ENCODE assay signal across 10 cellular contexts in genomic region chr6:27144740-27145079, GRCh38.
DNase-seq lines count a peak whose midpoint lies in the region; ATAC-seq, FAIRE-seq and TF ChIP-seq lines count a peak whose summit lies in the region.
"Had no signal": no experiment of that assay in that cellular context is flagged by ENCODE, and none has a peak within 500 bp of the region (broad histone marks: within the 10 kb centered on the region; RNA-seq: fewer than 3 reads in every experiment).

No MANE protein-coding gene starts in this region.

- peaks cover 41% of the 10 kb centered on the region for H3K4me1 ChIP-seq in CD4-positive, alpha-beta memory T cell (ENCODE audit: insufficient read depth, low read length)
- H3K4me1 ChIP-seq in HUES64 (ENCODE audit: insufficient read depth, low read length), result peaks cover 29% of the 10 kb centered on the region
- peaks cover 9% of the 10 kb centered on the region for H3K4me1 ChIP-seq in astrocyte (ENCODE audit: insufficient read depth, low read length)
- peaks cover 8 to 17% of the 10 kb centered on the region in 2 donors for H3K4me1 ChIP-seq in mucosa of rectum (ENCODE audit: control insufficient read depth in 2 of 2, insufficient read depth in 2 of 2, low read length in 2 of 2)

- H3K27me3 ChIP-seq in CD4-positive, alpha-beta memory T cell (ENCODE audit: insufficient read depth, low read length), result no peaks in the 10 kb centered on the region
- H3K27me3 ChIP-seq in HUES64 (ENCODE audit: insufficient read depth, low read length) (no peaks in the 10 kb centered on the region), astrocyte (ENCODE audit: insufficient read depth, low read length) (no peaks in the 10 kb centered on the region), mucosa of rectum (ENCODE audit: control insufficient read depth in 2 of 2, insufficient read depth in 2 of 2, low read length in 2 of 2) (no peaks in the 10 kb centered on the region)
- H3K27me3 ChIP-seq: neutrophil had no signal

- ATAC-seq in GM18505 (IDR thresholded peaks at IDR 0.05; ENCODE audit: unreplicated experiment), result no peak

- H3K4me1 Mint-ChIP-seq in CD4-positive, alpha-beta memory T cell, result peaks cover 22 to 34% (median 28%) of the 10 kb centered on the region in 4 donors
- H3K4me1 Mint-ChIP-seq in astrocyte (ENCODE audit: low read depth, unreplicated experiment), result peaks cover 20% of the 10 kb centered on the region

- H3K27me3 Mint-ChIP-seq in CD4-positive, alpha-beta memory T cell, result no peaks in the 10 kb centered on the region
- no peaks in the 10 kb centered on the region for H3K27me3 Mint-ChIP-seq in astrocyte (ENCODE audit: low read depth, unreplicated experiment)

- CTCF ChIA-PET in CD4-positive, alpha-beta memory T cell (lab: Charles Lee; ENCODE audit: partially characterized antibody), result interaction anchor here (0.8 to 6.3 kb wide), 9 partner anchors 12 to 1119 kb away, joined by 3 to 64 read pairs (median 3); a partner anchor contains a TSS

- peak overlapping the region; percentile 31 for H3K27ac ChIP-seq in CD4-positive, alpha-beta memory T cell (ENCODE audit: low read depth, low read length)
- no peak overlapping the region; the same call in 1 of the 2 replicates for H3K27ac ChIP-seq in HUES64 (ENCODE audit: low read depth, low read length)
- no peak overlapping the region for H3K27ac ChIP-seq in astrocyte (ENCODE audit: low read depth, low read length)
- no peak overlapping the region for H3K27ac ChIP-seq in mucosa of rectum (ENCODE audit: low read depth in 2 of 2, low read length in 2 of 2)

- H3K4me2 ChIP-seq in astrocyte (ENCODE audit: low read length), result peak overlapping the region; percentile 91

- no peaks in the 10 kb centered on the region for H3K36me3 ChIP-seq in CD4-positive, alpha-beta memory T cell (ENCODE audit: insufficient read depth, low read length)
- H3K36me3 ChIP-seq in HUES64 (ENCODE audit: insufficient read depth, low read length) (peaks cover 5% of the 10 kb centered on the region; the same call in 1 of the 2 replicates), astrocyte (ENCODE audit: insufficient read depth, low read length) (no peaks in the 10 kb centered on the region), mucosa of rectum (ENCODE audit: control insufficient read depth in 2 of 2, insufficient read depth in 2 of 2, low read length in 2 of 2) (no peaks in the 10 kb centered on the region)

- H3K9ac ChIP-seq in HUES64 (ENCODE audit: low read depth, low read length) (peak overlapping the region; percentile 100), astrocyte (ENCODE audit: low read length) (no peak overlapping the region), mucosa of rectum (ENCODE audit: low read depth in 1 of 2, low read length in 2 of 2) (peak overlapping the region in 1 of 2 donors; percentile 98)

- no peaks in the 10 kb centered on the region for H3K9me3 Mint-ChIP-seq in CD4-positive, alpha-beta memory T cell
- H3K9me3 Mint-ChIP-seq in astrocyte (ENCODE audit: unreplicated experiment), result no peaks in the 10 kb centered on the region

- DNase-seq in CD4-positive, alpha-beta memory T cell, result no peak
- DNase-seq in astrocyte (ENCODE audit: low read depth), result no peak
- no peak for DNase-seq in GM13977 (ENCODE audit: low spot score)
- DNase-seq in SW 1271 (lab: John Stamatoyannopoulos, UW), result no peak
- no peak for DNase-seq in activated CD4-positive, alpha-beta T cell treated with anti-CD3 and anti-CD28 coated beads for 1 hour
- DNase-seq: stimulated activated naive CD4-positive, alpha-beta T cell treated with Interleukin-2 at 50 U/mL for 16 hours had no signal

- H4K20me1 ChIP-seq in astrocyte (ENCODE audit: insufficient read depth, low read length), result no peaks in the 10 kb centered on the region

- H3K4me3 Mint-ChIP-seq in CD4-positive, alpha-beta memory T cell, result peak overlapping the region in 2 of 8 donors; percentile 31 to 45
- H3K4me3 Mint-ChIP-seq in astrocyte (ENCODE audit: unreplicated experiment), result no peak overlapping the region

- intact Hi-C loops in CD4-positive, alpha-beta memory T cell (cut with micrococcal nuclease), result loop anchor here (5.0 kb wide), 2 partner anchors 872 to 1738 kb away; a partner anchor contains a TSS

- WGBS in HUES64, result 32% methylated on average over 5 of the region's 6 CpGs

- no peak for TF ChIP-seq POLR2A in GM18505 (IDR thresholded peaks at IDR 0.05; ENCODE audit: borderline replicate concordance, extremely low read depth, insufficient read depth, insufficient read length)

- no peak overlapping the region for H2AFZ ChIP-seq in astrocyte (ENCODE audit: low read depth, low read length)

- peaks cover 0 to 10% of the 10 kb centered on the region in 2 donors for H3K36me3 Mint-ChIP-seq in CD4-positive, alpha-beta memory T cell
- no peaks in the 10 kb centered on the region for H3K36me3 Mint-ChIP-seq in astrocyte (ENCODE audit: low read depth, unreplicated experiment)

- POLR2A ChIA-PET in CD4-positive, alpha-beta memory T cell (lab: Charles Lee; ENCODE audit: partially characterized antibody), result interaction anchor here (1.1 to 16.1 kb wide), 36 partner anchors 7 to 1752 kb away, joined by 3 to 863 read pairs (median 24); a partner anchor contains a TSS

- in situ Hi-C loops in GM13977 (cut with MboI; ENCODE audit: low pct_unique_long_range_greater_than_20kb, low sequenced_read_pairs, unreplicated experiment), result loop anchor here (5.0 kb wide), 1 partner anchor 663 kb away; a partner anchor contains a TSS

- no peak for FAIRE-seq in astrocyte (lab: Jason Lieb, UNC)

- TF ChIP-seq CTCF in astrocyte (IDR thresholded peaks at IDR 0.05; ENCODE audit: insufficient read depth, low read depth, low read length), result no peak
- no peak for TF ChIP-seq CTCF in GM13977 (IDR thresholded peaks at IDR 0.05; ENCODE audit: extremely low read depth, insufficient read depth, missing control alignments)

- H3K79me2 ChIP-seq in astrocyte (ENCODE audit: insufficient read depth, low read length), result peaks cover 23% of the 10 kb centered on the region

- H3K4me3 ChIP-seq in CD4-positive, alpha-beta memory T cell (ENCODE audit: low read length in 2 of 2), result peak overlapping the region in 1 of 2 donors; percentile 76
- H3K4me3 ChIP-seq in HUES64 (ENCODE audit: low read length) (peak overlapping the region; percentile 88), astrocyte (ENCODE audit: insufficient read depth, low read depth, low read length) (peak overlapping the region; percentile 87), mucosa of rectum (ENCODE audit: low read length in 2 of 2) (peak overlapping the region; percentile 93 to 99)

- no peaks in the 10 kb centered on the region for H3K9me3 ChIP-seq in CD4-positive, alpha-beta memory T cell (ENCODE audit: control insufficient read depth in 1 of 2, low read length in 2 of 2)
- H3K9me3 ChIP-seq in HUES64 (ENCODE audit: insufficient read depth, low read depth, low read length) (no peaks in the 10 kb centered on the region), astrocyte (ENCODE audit: insufficient read depth, low read depth, low read length) (no peaks in the 10 kb centered on the region), mucosa of rectum (ENCODE audit: control insufficient read depth in 2 of 2, low read length in 2 of 2) (no peaks in the 10 kb centered on the region)

- peak overlapping the region in 3 of 7 donors; percentile 57 to 75 (median 61) for H3K27ac Mint-ChIP-seq in CD4-positive, alpha-beta memory T cell
- H3K27ac Mint-ChIP-seq in astrocyte (ENCODE audit: unreplicated experiment), result no peak overlapping the region
